18 cellular contexts compared by ENCODE assay signal in the genomic region with DNA sequence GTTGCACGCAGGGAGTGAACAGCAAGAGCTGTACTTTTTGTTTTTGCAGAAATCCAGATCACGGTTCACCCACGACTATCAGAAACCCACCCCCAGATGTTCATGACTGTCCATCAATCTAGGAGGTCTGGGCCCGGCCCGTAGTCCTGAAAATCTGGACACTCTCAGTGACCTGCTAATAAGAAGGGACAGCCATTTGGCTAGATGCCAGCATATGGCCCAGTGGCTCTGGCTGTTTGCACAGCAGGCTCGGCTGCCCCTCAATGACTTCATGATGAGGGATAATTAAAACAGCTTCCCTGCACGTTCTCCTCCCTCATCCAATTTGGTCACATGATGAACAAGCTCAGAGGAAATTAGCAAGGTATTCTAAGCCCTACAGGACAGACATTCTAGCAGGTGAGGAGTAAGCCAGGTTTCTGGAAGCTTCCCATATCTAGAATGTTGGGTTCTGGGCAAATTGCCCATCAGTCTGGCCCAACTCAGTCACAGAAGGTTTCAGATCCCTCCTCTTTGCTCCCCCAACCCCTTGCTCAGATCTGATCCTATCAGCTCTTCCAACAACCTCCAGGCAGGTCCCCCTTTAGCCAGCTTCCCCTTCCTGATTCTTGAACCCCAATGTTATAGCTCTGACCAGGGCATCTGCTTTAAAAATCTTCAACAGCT.
A peak's percentile ranks its signal among the peaks of the same experiment; 100 is the strongest.
DNase-seq lines count a peak whose midpoint lies in the region; ATAC-seq lines count a peak whose summit lies in the region.
"Had no signal": no experiment of that assay in that cellular context is flagged by ENCODE, and none has a peak within 500 bp of the region (broad histone marks: within the 10 kb centered on the region; RNA-seq: fewer than 3 reads in every experiment).

No MANE protein-coding gene starts in this region.

- ATAC-seq in GM19395 (IDR thresholded peaks at IDR 0.05; ENCODE audit: unreplicated experiment): no peak
- ATAC-seq: Right ventricle myocardium inferior; stimulated activated naive CD8-positive, alpha-beta T cell treated with anti-CD3 and anti-CD28 coated beads, Interleukin-15, amount 100 ng/mL, for 72 hours had no signal

- peak; percentile 66 for DNase-seq in DMS53 (lab: John Stamatoyannopoulos, UW)
- no peak for DNase-seq in DMS53 treated with DMSO at 0.1 percent for 48 hours (lab: John Stamatoyannopoulos, UW; ENCODE audit: unreplicated experiment)
- peak; percentile 72 for DNase-seq in NCI-H2196 treated with DMSO at 0.1 percent for 48 hours (lab: John Stamatoyannopoulos, UW; ENCODE audit: unreplicated experiment)
- peak; percentile 26 for DNase-seq in SHP77 treated with DMSO at 0.1 percent for 48 hours (lab: John Stamatoyannopoulos, UW)
- peak; percentile 79 for DNase-seq in retina
- DNase-seq in germinal center (ENCODE audit: low spot score): no peak
- DNase-seq in glomerular visceral epithelial cell (ENCODE audit: extremely low spot score): no peak
- DNase-seq: activated CD4-positive, CD25-positive, alpha-beta regulatory T cell treated with anti-CD3 and anti-CD28 coated beads, Interleukin-2, amount 50 U/mL, for 72 hours; activated gamma-delta T cell; cerebellar nuclear complex; endodermal cell; KBM-7; midbrain; stimulated activated naive CD8-positive, alpha-beta T cell treated with anti-CD3 and anti-CD28 coated beads, Interleukin-15, amount 100 ng/mL, for 72 hours; T-helper 2 cell; upper lobe of left lung had no signal

Comparison
In these comparisons a context has a peak if more than half of its experiments do, and no peak if none do; other contexts are left out.
1. DNase-seq: peak in DMS53 (single experiment), NCI-H2196 treated with DMSO at 0.1 percent for 48 hours (single experiment), SHP77 treated with DMSO at 0.1 percent for 48 hours (single experiment) and retina (single experiment); none in DMS53 treated with DMSO at 0.1 percent for 48 hours (single experiment), germinal center (single experiment) and glomerular visceral epithelial cell (single experiment).